Comparison of ENCODE assay signal across 11 cellular contexts in the genomic region with DNA sequence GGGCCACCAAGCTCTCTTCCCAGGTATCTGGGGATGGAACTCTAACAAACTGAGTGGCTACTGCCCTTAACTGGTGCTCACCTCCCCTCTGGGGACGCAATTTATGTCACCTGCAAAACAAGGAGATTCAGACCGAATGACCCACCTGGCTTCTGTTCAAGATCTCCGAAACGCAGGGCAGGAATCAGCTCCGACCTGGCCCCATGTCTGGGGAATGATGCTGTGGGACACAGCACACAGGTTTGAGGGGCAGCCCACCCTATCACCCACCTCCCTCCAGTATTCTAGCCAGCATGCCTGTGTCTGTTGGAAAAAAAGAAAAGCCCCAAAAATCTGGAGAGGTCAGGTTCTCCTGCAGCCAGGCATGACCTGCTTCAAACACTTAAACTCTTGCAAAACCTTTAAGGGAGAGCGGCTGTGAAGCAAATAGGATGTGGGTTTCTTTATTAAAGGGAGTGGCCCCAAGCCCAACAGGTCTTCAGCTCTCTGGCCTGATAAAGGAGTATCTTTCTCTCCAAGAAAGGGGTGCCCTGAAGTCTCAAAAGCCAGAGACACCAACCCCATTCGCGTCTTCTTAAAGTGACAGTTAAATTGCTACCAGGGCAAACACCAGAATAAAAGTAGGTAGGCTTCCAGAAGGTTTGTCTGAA.
A peak's percentile ranks its signal among the peaks of the same experiment; 100 is the strongest.
DNase-seq lines count a peak whose midpoint lies in the region; ATAC-seq and TF ChIP-seq lines count a peak whose summit lies in the region.
"Had no signal": no experiment of that assay in that cellular context is flagged by ENCODE, and none has a peak within 500 bp of the region (broad histone marks: within the 10 kb centered on the region; RNA-seq: fewer than 3 reads in every experiment).

No MANE protein-coding gene starts in this region.

- DNase-seq in AML-193 (lab: John Stamatoyannopoulos, UW) (peak; percentile 78 to 79), GM20000 (ENCODE audit: low spot score) (peak; percentile 43), SKM-1 treated with dmso at 0.1 percent for 144 hours (lab: John Stamatoyannopoulos, UW; ENCODE audit: unreplicated experiment) (peak; percentile 88), erythroblast (lab: John Stamatoyannopoulos, UW) (peak; percentile 58 to 83), NCI-H2227 treated with DMSO at 0.1 percent for 48 hours (lab: John Stamatoyannopoulos, UW) (no peak), NCI-H1930 (lab: John Stamatoyannopoulos, UW) (no peak)
- DNase-seq: heart right ventricle, NCI-H1092 treated with DMSO at 0.1 percent for 48 hours, NCI-H69 had no signal

- TF ChIP-seq CTCF in GM20000 (IDR thresholded peaks at IDR 0.05; ENCODE audit: extremely low read depth, missing control alignments) = no peak

- TF ChIP-seq POLR2A in erythroblast (IDR thresholded peaks at IDR 0.05; ENCODE audit: low read length) = no peak

- ATAC-seq in HG03175 (IDR thresholded peaks at IDR 0.05; ENCODE audit: unreplicated experiment) (no peak), HG03045 (IDR thresholded peaks at IDR 0.05; ENCODE audit: unreplicated experiment) (no peak)
- ATAC-seq: heart right ventricle had no signal

Comparison
In these comparisons a context has a peak if more than half of its experiments do, and no peak if none do; other contexts are left out.
1. DNase-seq: peak in AML-193 (2 of 2), GM20000 (single experiment), SKM-1 treated with dmso at 0.1 percent for 144 hours (single experiment) and erythroblast (2 of 2); none in NCI-H2227 treated with DMSO at 0.1 percent for 48 hours (single experiment) and NCI-H1930 (0 of 2).